Comparison of ENCODE assay signal across 9 cellular contexts in the genomic region with DNA sequence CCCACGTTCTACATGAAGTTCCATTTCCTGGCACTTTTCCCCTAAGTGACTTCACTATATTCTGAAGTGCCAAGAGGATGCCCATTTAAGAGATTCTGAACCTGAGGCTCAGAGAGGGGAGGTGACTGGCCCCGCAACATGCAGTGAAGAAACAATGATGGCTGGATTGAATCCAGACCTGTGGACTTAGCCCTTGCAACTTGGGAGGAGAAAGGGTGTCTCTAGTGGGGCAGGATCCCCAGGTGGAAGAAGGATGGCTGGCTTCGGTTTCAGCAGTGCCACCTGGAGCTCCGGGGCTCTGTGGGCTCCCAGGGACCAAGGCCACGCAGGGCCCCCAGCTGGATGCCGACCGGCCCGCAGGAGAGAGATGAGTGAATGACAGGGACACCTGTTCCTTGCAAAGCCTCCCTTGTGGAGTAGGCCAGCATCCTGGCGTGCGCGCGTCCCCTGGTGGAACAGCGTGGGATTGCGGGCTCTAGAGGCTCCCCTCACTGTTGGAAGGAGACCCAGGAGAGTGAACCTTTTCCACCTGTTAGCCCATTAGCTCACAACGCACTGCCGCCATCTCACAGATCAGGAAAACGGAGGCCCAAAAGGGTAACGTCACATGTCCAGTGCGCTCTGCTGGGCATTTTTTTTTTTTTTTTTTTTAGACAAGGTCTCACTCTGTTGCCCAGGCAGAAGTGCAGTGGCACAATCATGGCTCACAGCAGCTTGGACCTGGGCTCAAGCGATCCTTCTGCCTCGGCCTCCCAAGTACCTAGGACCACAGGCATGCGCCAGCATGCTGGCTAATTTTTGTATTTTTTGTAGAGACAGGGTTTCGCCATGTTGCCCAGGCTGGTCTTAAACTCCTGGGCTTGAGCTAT.
DNase-seq lines count a peak whose midpoint lies in the region; ATAC-seq, FAIRE-seq and TF ChIP-seq lines count a peak whose summit lies in the region.
"Had no signal": no experiment of that assay in that cellular context is flagged by ENCODE, and none has a peak within 500 bp of the region (broad histone marks: within the 10 kb centered on the region; RNA-seq: fewer than 3 reads in every experiment).

No MANE protein-coding gene starts in this region.

- no peaks in the 10 kb centered on the region for H3K9me3 ChIP-seq in left lung

- TF ChIP-seq CTCF in bronchial epithelial cell (IDR thresholded peaks at IDR 0.05; ENCODE audit: insufficient read depth, low read length, severe bottlenecking), result peak; percentile 96
- peak; percentile 78 to 82 for TF ChIP-seq CTCF in left lung (IDR thresholded peaks at IDR 0.05)

- H3K27me3 ChIP-seq in bronchial epithelial cell (ENCODE audit: control insufficient read depth, insufficient read depth, low read length) (no peaks in the 10 kb centered on the region), left lung (no peaks in the 10 kb centered on the region)

- no peaks in the 10 kb centered on the region for H3K4me1 ChIP-seq in left lung

- ATAC-seq in left lung (peak; percentile 91), HG02571 (IDR thresholded peaks at IDR 0.05; ENCODE audit: unreplicated experiment) (no peak)

- FAIRE-seq in bronchial epithelial cell (lab: Jason Lieb, UNC), result no peak
- FAIRE-seq: G401.6 had no signal

- intact Hi-C loops in left lung (cut with DNase I), result loop anchor here in 1 of 2 donors (10.0 kb wide), 1 partner anchor 112 kb away; a partner anchor contains a TSS

- H3K4me3 ChIP-seq in bronchial epithelial cell (ENCODE audit: low read depth, low read length) (no peak overlapping the region), left lung (no peak overlapping the region)

- peaks cover 9% of the 10 kb centered on the region for H3K36me3 ChIP-seq in bronchial epithelial cell (ENCODE audit: control insufficient read depth, insufficient read depth, low read length)
- H3K36me3 ChIP-seq in left lung, result no peaks in the 10 kb centered on the region

- no peak overlapping the region for H3K27ac ChIP-seq in left lung

- peak; percentile 14 for DNase-seq in NK-92 treated with Interleukin-12 subunit alpha and Interleukin-12 subunit beta, amount 100 ng/mL, for 24 hours (lab: John Stamatoyannopoulos, UW)
- DNase-seq in NK-92 (lab: John Stamatoyannopoulos, UW; ENCODE audit: unreplicated experiment) (no peak), NCI-H2081 (lab: John Stamatoyannopoulos, UW) (peak; percentile 54 to 55), bronchial epithelial cell (ENCODE audit: low read depth) (peak; percentile 30), left lung (peak; percentile 49 to 89)
- peak; percentile 42 for DNase-seq in activated CD4-positive, CD25-positive, alpha-beta regulatory T cell treated with anti-CD3 and anti-CD28 coated beads, Interleukin-2, amount 50 U/mL, for 16 hours (ENCODE audit: low read depth, low spot score)
- DNase-seq in stimulated activated CD4-positive, alpha-beta T cell treated with anti-CD3 and anti-CD28 coated beads, TNF-alpha, amount 100 ng/mL, for 48 hours (ENCODE audit: low read depth in 3 of 3), result peak; percentile 71 to 76 (median 74)
